Comparison of ENCODE assay signal across 8 cellular contexts in genomic region chr2:213246665-213247281, GRCh38. TPM values are rescaled to one million over a fixed set of nuclear protein-coding genes. Genes with fewer than 3 reads are reported as not detected.
A peak's percentile ranks its signal among the peaks of the same experiment; 100 is the strongest.
DNase-seq lines count a peak whose midpoint lies in the region; ATAC-seq and TF ChIP-seq lines count a peak whose summit lies in the region.

No MANE protein-coding gene starts in this region.

- H3K4me3 ChIP-seq in smooth muscle cell, result no peak overlapping the region

- no peaks in the 10 kb centered on the region for H3K27me3 ChIP-seq in smooth muscle cell (ENCODE audit: low read depth)

- peak; percentile 47 for ATAC-seq in HG02642 (IDR thresholded peaks at IDR 0.05; ENCODE audit: poor library complexity, unreplicated experiment)
- ATAC-seq in GM21528 (IDR thresholded peaks at IDR 0.05; ENCODE audit: low FRiP score, unreplicated experiment), result no peak

- H3K79me2 ChIP-seq in smooth muscle cell (ENCODE audit: low read depth), result no peaks in the 10 kb centered on the region

- H3K4me2 ChIP-seq in smooth muscle cell, result no peak overlapping the region

- H2AFZ ChIP-seq in smooth muscle cell (ENCODE audit: low read depth), result no peak overlapping the region

- DNase-seq in EH (ENCODE audit: low read depth), result peak; percentile 54
- peak; percentile 66 for DNase-seq in NCI-H510A treated with DMSO at 0.1 percent for 48 hours (lab: John Stamatoyannopoulos, UW)
- DNase-seq in activated CD8-positive, alpha-beta memory T cell treated with anti-CD3 and anti-CD28 coated beads, Interleukin-2, amount 50 U/mL, for 4 hours, result peak; percentile 62
- peak; percentile 60 for DNase-seq in fibroblast of the conjunctiva (ENCODE audit: low read depth)
- no peak for DNase-seq in smooth muscle cell (lab: John Stamatoyannopoulos, UW; ENCODE audit: unreplicated experiment)
- no peak for DNase-seq in epidermal melanocyte (ENCODE audit: insufficient read length, low spot score)

- H3K36me3 ChIP-seq in smooth muscle cell (ENCODE audit: low read depth), result no peaks in the 10 kb centered on the region

- no peaks in the 10 kb centered on the region for H3K9me3 ChIP-seq in smooth muscle cell (replicated peaks; ENCODE audit: low read depth)

- TF ChIP-seq CTCF in smooth muscle cell (IDR thresholded peaks at IDR 0.05; ENCODE audit: borderline replicate concordance, insufficient read depth, poor library complexity, severe bottlenecking), result peak; percentile 92

- H4K20me1 ChIP-seq in smooth muscle cell (ENCODE audit: low read depth), result no peaks in the 10 kb centered on the region

- H3K4me1 ChIP-seq in smooth muscle cell (ENCODE audit: low read depth), result peaks cover 1% of the 10 kb centered on the region

- WGBS in smooth muscle cell (ENCODE audit: low lambda C conversion rate), result 4% methylated on average over 4 of the region's 4 CpGs

- H3F3A ChIP-seq in smooth muscle cell (ENCODE audit: low read depth), result no peaks in the 10 kb centered on the region

- no peak overlapping the region for H3K9ac ChIP-seq in smooth muscle cell (ENCODE audit: low read depth)

- no peak overlapping the region for H3K27ac ChIP-seq in smooth muscle cell (ENCODE audit: low read depth)

RNA-seq across cellular contexts. Expression of gene SPAG16, which starts 37.5 kb away (rescaled TPM):
- total RNA-seq in smooth muscle cell, result 40.6 and 51.4 TPM in 2 replicates
- polyA plus RNA-seq in smooth muscle cell, result 32.1 and 32.6 TPM in 2 replicates

Comparison
In these comparisons a context has a peak if more than half of its experiments do, and no peak if none do; other contexts are left out.
1. DNase-seq: peak in EH (single experiment), NCI-H510A treated with DMSO at 0.1 percent for 48 hours (single experiment), activated CD8-positive, alpha-beta memory T cell treated with anti-CD3 and anti-CD28 coated beads, Interleukin-2, amount 50 U/mL, for 4 hours (single experiment) and fibroblast of the conjunctiva (single experiment); none in smooth muscle cell (single experiment) and epidermal melanocyte (single experiment).